Comparison of ENCODE assay signal across 12 cellular contexts in genomic region chr15:77028451-77029165, GRCh38. TPM values are rescaled to one million over a fixed set of nuclear protein-coding genes. Genes with fewer than 3 reads are reported as not detected.
A peak's percentile ranks its signal among the peaks of the same experiment; 100 is the strongest.
DNase-seq lines count a peak whose midpoint lies in the region; ATAC-seq and TF ChIP-seq lines count a peak whose summit lies in the region.
"Had no signal": no experiment of that assay in that cellular context is flagged by ENCODE, and none has a peak within 500 bp of the region (broad histone marks: within the 10 kb centered on the region; RNA-seq: fewer than 3 reads in every experiment).

No MANE protein-coding gene starts in this region.

- no peaks in the 10 kb centered on the region for H3K9me3 ChIP-seq in esophagus muscularis mucosa
- H3K9me3 ChIP-seq: Caco-2, HAP-1, SJCRH30 had no signal

- H3K27me3 Mint-ChIP-seq in IgD-negative memory B cell (no peaks in the 10 kb centered on the region), natural killer cell (ENCODE audit: low read depth in 2 of 2) (no peaks in the 10 kb centered on the region), immature natural killer cell (ENCODE audit: low read depth in 3 of 3) (peaks cover under 1% of the 10 kb centered on the region in 3 donors)

- H3K4me1 Mint-ChIP-seq in IgD-negative memory B cell: peaks cover 9 to 17% (median 12%) of the 10 kb centered on the region in 3 donors
- peaks cover 13 to 37% of the 10 kb centered on the region in 2 donors for H3K4me1 Mint-ChIP-seq in natural killer cell
- peaks cover 25 to 29% of the 10 kb centered on the region in 2 donors for H3K4me1 Mint-ChIP-seq in immature natural killer cell

- H3K36me3 Mint-ChIP-seq in IgD-negative memory B cell: no peaks in the 10 kb centered on the region
- no peaks in the 10 kb centered on the region for H3K36me3 Mint-ChIP-seq in natural killer cell
- H3K36me3 Mint-ChIP-seq in immature natural killer cell: peaks cover 0 to 14% (median 0%) of the 10 kb centered on the region in 3 donors

- in situ Hi-C loops in KBM-7 (cut with MboI; ENCODE audit: low pct_unique_long_range_greater_than_20kb, low sequenced_read_pairs): no loop called here

- H3K9me3 Mint-ChIP-seq in IgD-negative memory B cell (no peaks in the 10 kb centered on the region), natural killer cell (no peaks in the 10 kb centered on the region), immature natural killer cell (no peaks in the 10 kb centered on the region)

- no peaks in the 10 kb centered on the region for H3K36me3 ChIP-seq in esophagus muscularis mucosa
- H3K36me3 ChIP-seq: HAP-1, SJCRH30 had no signal

- H3K27me3 ChIP-seq in esophagus muscularis mucosa: peaks cover 0 to 41% (median 0%) of the 10 kb centered on the region in 4 donors
- H3K27me3 ChIP-seq: SJCRH30 had no signal

- no peak for TF ChIP-seq CTCF in esophagus muscularis mucosa (IDR thresholded peaks at IDR 0.05)
- TF ChIP-seq CTCF in natural killer cell (IDR thresholded peaks at IDR 0.05): no peak

- intact Hi-C loops in esophagus muscularis mucosa (cut with DNase I): no loop called here
- intact Hi-C loops in natural killer cell (cut with micrococcal nuclease): no loop called here

- DNase-seq in 8988T (peak; percentile 6), esophagus muscularis mucosa (ENCODE audit: extremely low spot score) (no peak), natural killer cell (peak; percentile 14), KBM-7 (no peak), dedifferentiated amniotic fluid mesenchymal stem cell (ENCODE audit: extremely low spot score) (no peak), immature natural killer cell (no peak), glomerular visceral epithelial cell (ENCODE audit: extremely low spot score) (no peak)
- DNase-seq: SJCRH30 had no signal

- no peak for TF ChIP-seq POLR2A in esophagus muscularis mucosa (IDR thresholded peaks at IDR 0.05; ENCODE audit: low read depth)

- H3K27ac Mint-ChIP-seq in IgD-negative memory B cell: peak overlapping the region in 2 of 3 donors; percentile 31 to 62
- H3K27ac Mint-ChIP-seq in natural killer cell: peak overlapping the region; percentile 11 to 31
- peak overlapping the region in 3 of 6 donors; percentile 42 to 61 (median 48) for H3K27ac Mint-ChIP-seq in immature natural killer cell

- H3K4me3 Mint-ChIP-seq in IgD-negative memory B cell (peak overlapping the region in 1 of 4 donors; percentile 43), natural killer cell (no peak overlapping the region), immature natural killer cell (no peak overlapping the region)

- WGBS in esophagus muscularis mucosa: 65% methylated on average over 12 of the region's 22 CpGs

- no peak for TF ChIP-seq EP300 in esophagus muscularis mucosa (IDR thresholded peaks at IDR 0.05)

- ATAC-seq in natural killer cell: no peak

- peak overlapping the region; percentile 34 to 47 (median 38) for H3K4me3 ChIP-seq in esophagus muscularis mucosa
- H3K4me3 ChIP-seq: HAP-1, SJCRH30 had no signal

- peaks cover 0 to 18% (median 16%) of the 10 kb centered on the region in 4 donors for H3K4me1 ChIP-seq in esophagus muscularis mucosa
- H3K4me1 ChIP-seq: Caco-2, HAP-1 had no signal

- no peak overlapping the region for H3K27ac ChIP-seq in esophagus muscularis mucosa (replicated peaks in 1 of 4)
- H3K27ac ChIP-seq: HL-60, SJCRH30 had no signal

RNA-seq across cellular contexts. Expression of gene PSTPIP1, which starts 33.7 kb away (rescaled TPM):
- polyA plus RNA-seq in IgD-negative memory B cell (37.3 TPM), immature natural killer cell (100 to 1,000 TPM in 1 of 3 donors, 10 to 100 TPM in 2; 84.4 to 127 (median 99.3) TPM)
- total RNA-seq in esophagus muscularis mucosa (10 to 100 TPM in 1 of 4 donors, 1 to 10 TPM in 3; 7.7 to 11.8 (median 8.1) TPM), natural killer cell (100 to 1,000 TPM; 218 to 316 (median 228) TPM)
- total RNA-seq: Caco-2 had no signal

RNA-seq across cellular contexts. Expression of gene TSPAN3, which starts 42.3 kb away (rescaled TPM):
- polyA plus RNA-seq in IgD-negative memory B cell (471 TPM), immature natural killer cell (100 to 1,000 TPM in 2 of 3 donors, 10 to 100 TPM in 1; 96.3 to 145 (median 105) TPM)
- total RNA-seq in esophagus muscularis mucosa (100 to 1,000 TPM in 3 of 4 donors, 10 to 100 TPM in 1; 92.2 to 165 (median 131) TPM), natural killer cell (10 to 100 TPM; 18.7 to 37.4 (median 29.9) TPM)

Comparison
In these comparisons a context has a peak if more than half of its experiments do, and no peak if none do; other contexts are left out.
1. DNase-seq: peak in 8988T (single experiment) and natural killer cell (single experiment); none in esophagus muscularis mucosa (single experiment), KBM-7 (single experiment), dedifferentiated amniotic fluid mesenchymal stem cell (single experiment), immature natural killer cell (0 of 3) and glomerular visceral epithelial cell (single experiment).
2. RNA of gene PSTPIP1, which starts 33.7 kb away (total RNA-seq): 218 to 316 TPM in natural killer cell; 7.7 to 11.8 TPM in esophagus muscularis mucosa; every median in the first group is over 10 times any median in the second.